ENCODE assay signal across 26 cellular contexts in genomic region chr1:64139877-64140276, GRCh38.
DNase-seq lines count a peak whose midpoint lies in the region; ATAC-seq and TF ChIP-seq lines count a peak whose summit lies in the region.
"Had no signal": no experiment of that assay in that cellular context is flagged by ENCODE, and none has a peak within 500 bp of the region (broad histone marks: within the 10 kb centered on the region; RNA-seq: fewer than 3 reads in every experiment).

No MANE protein-coding gene starts in this region.

- H3K18ac ChIP-seq in mesenchymal stem cell (ENCODE audit: low read depth in 1 of 2, low read length in 2 of 2): no peak overlapping the region

- TF ChIP-seq RAD21 in neural cell (conservative IDR thresholded peaks at IDR 0.05): no peak

- H3K9me3 ChIP-seq in mesenchymal stem cell (ENCODE audit: control insufficient read depth, low read length) (no peaks in the 10 kb centered on the region), neural cell (ENCODE audit: low read length) (no peaks in the 10 kb centered on the region)
- H3K9me3 ChIP-seq: SJSA1 had no signal

- H2BK15ac ChIP-seq in mesenchymal stem cell (ENCODE audit: low read depth, poor library complexity, severe bottlenecking): no peak overlapping the region

- no peaks in the 10 kb centered on the region for H3F3A ChIP-seq in neural cell (ENCODE audit: insufficient read depth, low read length, poor library complexity, severe bottlenecking)

- H2AK5ac ChIP-seq in mesenchymal stem cell (ENCODE audit: low read length, severe bottlenecking): peak overlapping the region; percentile 4

- H3K36me3 Mint-ChIP-seq in activated naive CD4-positive, alpha-beta T cell treated with anti-CD3 and anti-CD28 coated beads, Interleukin-2, amount 10 ng/mL, durations not matched to agents 7 days and 5 days: no peaks in the 10 kb centered on the region

- in situ Hi-C loops in brain microvascular endothelial cell (cut with HindIII; ENCODE audit: low pct_ligation_motif_present, low sequenced_read_pairs): loop anchor here (25.0 kb wide), 1 partner anchor 453 kb away; no protein-coding TSS in a partner anchor

- no peak overlapping the region for H3K14ac ChIP-seq in mesenchymal stem cell (ENCODE audit: low read length in 2 of 2)

- no peaks in the 10 kb centered on the region for H3K79me2 ChIP-seq in neural cell (replicated peaks; ENCODE audit: insufficient read depth, low read length)

- no peak overlapping the region for H2BK120ac ChIP-seq in mesenchymal stem cell (ENCODE audit: low read depth, low read length)

- H4K20me1 ChIP-seq in neural cell (ENCODE audit: insufficient read depth): no peaks in the 10 kb centered on the region

- TF ChIP-seq CTCF in brain microvascular endothelial cell (IDR thresholded peaks at IDR 0.05; ENCODE audit: low read depth, low read length, missing control alignments): no peak
- no peak for TF ChIP-seq CTCF in neural cell (IDR thresholded peaks at IDR 0.05; ENCODE audit: poor library complexity, severe bottlenecking)

- no peak overlapping the region for H4K8ac ChIP-seq in mesenchymal stem cell (ENCODE audit: low read length)

- H3K9me2 ChIP-seq in neural cell (ENCODE audit: insufficient read depth, low read length): no peaks in the 10 kb centered on the region

- no peak overlapping the region for H3K4me3 Mint-ChIP-seq in activated naive CD4-positive, alpha-beta T cell treated with anti-CD3 and anti-CD28 coated beads, Interleukin-2, amount 10 ng/mL, durations not matched to agents 7 days and 5 days

- no peak overlapping the region for H3K23ac ChIP-seq in mesenchymal stem cell (ENCODE audit: low read length in 2 of 2)

- H3K9me3 Mint-ChIP-seq in activated naive CD4-positive, alpha-beta T cell treated with anti-CD3 and anti-CD28 coated beads, Interleukin-2, amount 10 ng/mL, durations not matched to agents 7 days and 5 days: no peaks in the 10 kb centered on the region

- H3K27ac ChIP-seq in brain microvascular endothelial cell: no peak overlapping the region
- no peak overlapping the region for H3K27ac ChIP-seq in mesenchymal stem cell (ENCODE audit: low read length, poor library complexity, severe bottlenecking)
- no peak overlapping the region for H3K27ac ChIP-seq in neural cell (ENCODE audit: low read length)
- H3K27ac ChIP-seq: SJSA1 had no signal

- H3K36me3 ChIP-seq in brain microvascular endothelial cell (replicated peaks) (no peaks in the 10 kb centered on the region), mesenchymal stem cell (ENCODE audit: control insufficient read depth in 1 of 2, insufficient read depth in 2 of 2, low read depth in 1 of 2, low read length in 2 of 2) (peaks cover 10 to 50% of the 10 kb centered on the region in 2 experiments), neural cell (ENCODE audit: insufficient read depth, low read length) (no peaks in the 10 kb centered on the region)

- CTCF ChIA-PET in activated naive CD4-positive, alpha-beta T cell treated with anti-CD3 and anti-CD28 coated beads, Interleukin-2, amount 10 ng/mL, durations not matched to agents 7 days and 5 days (lab: Charles Lee): interaction anchor here (5.2 kb wide), 1 partner anchor 448 kb away, joined by 45 read pairs; no protein-coding TSS in a partner anchor

- H3K4me2 ChIP-seq in mesenchymal stem cell (ENCODE audit: low read length, poor library complexity, severe bottlenecking) (no peak overlapping the region), neural cell (ENCODE audit: low read length) (no peak overlapping the region)

- H2BK12ac ChIP-seq in mesenchymal stem cell (ENCODE audit: low read length in 2 of 2): peak overlapping the region in 1 of 2 experiments; percentile 61

- no peak for ATAC-seq in GM18907 (IDR thresholded peaks at IDR 0.05; ENCODE audit: unreplicated experiment)
- no peak for ATAC-seq in HG03175 (IDR thresholded peaks at IDR 0.05; ENCODE audit: unreplicated experiment)
- ATAC-seq: PC-3 had no signal

- H3K4me1 ChIP-seq in mesenchymal stem cell (ENCODE audit: control insufficient read depth, insufficient read depth, low read depth, low read length): peaks cover 6% of the 10 kb centered on the region

- DNase-seq in brain microvascular endothelial cell (peak; percentile 29), mesenchymal stem cell (peak; percentile 29), pons (ENCODE audit: low spot score) (no peak)
- no peak for DNase-seq in activated naive CD4-positive, alpha-beta T cell treated with anti-CD3 and anti-CD28 coated beads, Interleukin-2, amount 10 ng/mL, durations not matched to agents 7 days and 5 days
- DNase-seq: 8988T; ACHN; Calu3; DMS79 treated with DMSO at 0.1 percent for 48 hours; GF-D8; KBM-7; MV-4-11; NCI-H1105; NCI-H1436 treated with DMSO at 0.1 percent for 48 hours; NCI-H187 treated with DMSO at 0.1 percent for 48 hours; NCI-H2107; NCI-H446; NCI-H526; NCI-H82; NK-92 treated with Interleukin-12 subunit alpha and Interleukin-12 subunit beta, amount 100 ng/mL, for 24 hours; PC-3; Right ventricle myocardium superior had no signal

- H3K4ac ChIP-seq in mesenchymal stem cell (ENCODE audit: low read depth in 1 of 2, low read length in 2 of 2): peak overlapping the region in 1 of 2 experiments; percentile 12

- H3K27me3 Mint-ChIP-seq in activated naive CD4-positive, alpha-beta T cell treated with anti-CD3 and anti-CD28 coated beads, Interleukin-2, amount 10 ng/mL, durations not matched to agents 7 days and 5 days: no peaks in the 10 kb centered on the region

- H3K9ac ChIP-seq in mesenchymal stem cell (ENCODE audit: low read length) (no peak overlapping the region), neural cell (ENCODE audit: low read length) (no peak overlapping the region)

- no peak overlapping the region for H2BK5ac ChIP-seq in mesenchymal stem cell (ENCODE audit: low read depth, low read length, poor library complexity, severe bottlenecking)

- H2AFZ ChIP-seq in mesenchymal stem cell (ENCODE audit: low read depth, low read length) (no peak overlapping the region), neural cell (ENCODE audit: low read depth, low read length) (no peak overlapping the region)

- no peak for TF ChIP-seq EP300 in neural cell (conservative IDR thresholded peaks at IDR 0.05; ENCODE audit: poor library complexity, severe bottlenecking)

- 59% methylated on average over 8 of the region's 10 CpGs for WGBS in mesenchymal stem cell

- no peak overlapping the region for H3K4me3 ChIP-seq in brain microvascular endothelial cell (ENCODE audit: low read depth, low read length)
- H3K4me3 ChIP-seq in mesenchymal stem cell (ENCODE audit: insufficient read depth in 1 of 2, low read depth in 1 of 2, low read length in 2 of 2): no peak overlapping the region
- no peak overlapping the region for H3K4me3 ChIP-seq in neural cell (ENCODE audit: low read length)
- H3K4me3 ChIP-seq: SJSA1 had no signal

- no peak overlapping the region for H4K91ac ChIP-seq in mesenchymal stem cell (ENCODE audit: low read length)

- no peaks in the 10 kb centered on the region for H3K4me1 Mint-ChIP-seq in activated naive CD4-positive, alpha-beta T cell treated with anti-CD3 and anti-CD28 coated beads, Interleukin-2, amount 10 ng/mL, durations not matched to agents 7 days and 5 days

- peaks cover 1% of the 10 kb centered on the region for H3K79me1 ChIP-seq in mesenchymal stem cell (replicated peaks; ENCODE audit: low read length, poor library complexity, severe bottlenecking)

- no peak overlapping the region for H3K27ac Mint-ChIP-seq in activated naive CD4-positive, alpha-beta T cell treated with anti-CD3 and anti-CD28 coated beads, Interleukin-2, amount 10 ng/mL, durations not matched to agents 7 days and 5 days

- H3K27me3 ChIP-seq in brain microvascular endothelial cell (replicated peaks) (no peaks in the 10 kb centered on the region), mesenchymal stem cell (ENCODE audit: control insufficient read depth in 1 of 2, insufficient read depth in 1 of 2, low read length in 2 of 2) (no peaks in the 10 kb centered on the region), neural cell (ENCODE audit: insufficient read depth, low read depth, low read length) (no peaks in the 10 kb centered on the region)
- H3K27me3 ChIP-seq: SJSA1 had no signal

TF ChIP-seq in PFSK-1, 5 proteins besides CTCF, POLR2A, EP300 and RAD21 (continues in another document):
- TF ChIP-seq POLR2AphosphoS5 (IDR thresholded peaks at IDR 0.05; ENCODE audit: low read depth, low read length): no peak

TF ChIP-seq in neural cell, 6 proteins besides CTCF, POLR2A, EP300 and RAD21:
- TF ChIP-seq REST (IDR thresholded peaks at IDR 0.05; ENCODE audit: borderline replicate concordance) (no peak), TAF1 (IDR thresholded peaks at IDR 0.05; ENCODE audit: low read depth) (no peak), POLR2AphosphoS5 (IDR thresholded peaks at IDR 0.05) (peak; percentile 54)

Comparison
In these comparisons a context has a peak if more than half of its experiments do, and no peak if none do; other contexts are left out.
1. DNase-seq: peak in brain microvascular endothelial cell (single experiment) and mesenchymal stem cell (single experiment); none in activated naive CD4-positive, alpha-beta T cell treated with anti-CD3 and anti-CD28 coated beads, Interleukin-2, amount 10 ng/mL, durations not matched to agents 7 days and 5 days (single experiment) and pons (single experiment).